In genomic region chr19:18660051-18660910, GRCh38 we compare ENCODE assay signal across 1 cellular context.
TF ChIP-seq lines count a peak whose summit lies in the region.

No MANE protein-coding gene starts in this region.

TF ChIP-seq in IMR-90, 13 proteins besides CTCF, POLR2A, EP300 and RAD21 (continued from another document):
- peak; percentile 4; the same call in 1 of the 2 replicates for TF ChIP-seq SMC3 (IDR thresholded peaks at IDR 0.05; ENCODE audit: low read depth, low read length)
- TF ChIP-seq MAZ (IDR thresholded peaks at IDR 0.05; ENCODE audit: borderline replicate concordance, low read depth, low read length), result peak; percentile 50; the same call in 1 of the 2 replicates
